Comparison of ENCODE assay signal across 13 cellular contexts in the genomic region with DNA sequence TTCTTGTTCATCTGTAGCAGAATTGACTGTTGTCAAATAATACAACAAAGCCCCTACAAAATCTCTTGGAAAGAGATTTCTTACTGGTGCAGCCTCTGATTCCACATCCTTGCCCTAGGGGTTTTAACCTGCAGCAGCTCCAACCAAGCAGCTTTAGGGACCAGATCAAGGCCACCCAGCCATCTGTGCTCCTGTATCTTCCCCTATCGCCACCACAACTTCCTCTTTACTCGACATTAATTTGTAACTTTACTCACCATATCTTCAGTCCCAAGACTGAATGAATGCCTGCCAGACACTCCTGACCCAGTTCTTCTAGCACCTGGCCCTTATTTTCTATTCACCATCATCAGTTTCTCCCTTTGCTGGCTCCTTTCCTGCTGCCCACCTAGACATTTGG. TPM values are rescaled to one million over a fixed set of nuclear protein-coding genes. Genes with fewer than 3 reads are reported as not detected.
DNase-seq lines count a peak whose midpoint lies in the region; ATAC-seq and TF ChIP-seq lines count a peak whose summit lies in the region.
"Had no signal": no experiment of that assay in that cellular context is flagged by ENCODE, and none has a peak within 500 bp of the region (broad histone marks: within the 10 kb centered on the region; RNA-seq: fewer than 3 reads in every experiment).

No MANE protein-coding gene starts in this region.

- ATAC-seq in GM19025 (IDR thresholded peaks at IDR 0.05; ENCODE audit: low read depth, unreplicated experiment): peak; percentile 89
- ATAC-seq in HG02678 (IDR thresholded peaks at IDR 0.05; ENCODE audit: unreplicated experiment): peak; percentile 87
- peak; percentile 95 for ATAC-seq in HG03571 (IDR thresholded peaks at IDR 0.05; ENCODE audit: unreplicated experiment)
- no peak for ATAC-seq in psoas muscle
- no peak for ATAC-seq in activated T-cell treated with anti-CD3 and anti-CD28 coated beads, Interleukin-2, amount 50 U/mL, for 4 hours
- ATAC-seq: activated CD8-positive, alpha-beta T cell treated with anti-CD3 and anti-CD28 coated beads for 36 hours; heart left ventricle; HepG2; Panc1 had no signal

- no peaks in the 10 kb centered on the region for H3K4me1 Mint-ChIP-seq in activated T-cell treated with anti-CD3 and anti-CD28 coated beads, Interleukin-2, amount 50 U/mL, for 4 hours (ENCODE audit: low read depth)

- H3K27me3 Mint-ChIP-seq in activated T-cell treated with anti-CD3 and anti-CD28 coated beads, Interleukin-2, amount 50 U/mL, for 4 hours (ENCODE audit: low read depth): no peaks in the 10 kb centered on the region

- no peak overlapping the region for H3K4me3 Mint-ChIP-seq in activated T-cell treated with anti-CD3 and anti-CD28 coated beads, Interleukin-2, amount 50 U/mL, for 4 hours
- H3K4me3 Mint-ChIP-seq: activated CD8-positive, alpha-beta T cell treated with anti-CD3 and anti-CD28 coated beads for 36 hours had no signal

- DNase-seq in psoas muscle: no peak
- DNase-seq in NCI-H526 (lab: John Stamatoyannopoulos, UW): no peak
- DNase-seq in activated T-cell treated with anti-CD3 and anti-CD28 coated beads, Interleukin-2, amount 50 U/mL, for 4 hours: no peak
- DNase-seq in NCI-H2107 (lab: John Stamatoyannopoulos, UW): no peak
- DNase-seq: activated CD8-positive, alpha-beta T cell treated with anti-CD3 and anti-CD28 coated beads for 36 hours; heart left ventricle; stimulated activated CD4-positive, alpha-beta T cell treated with anti-CD3 and anti-CD28 coated beads, Interleukin-2, amount 100 ng/mL, for 24 hours had no signal

- H3K36me3 Mint-ChIP-seq in activated T-cell treated with anti-CD3 and anti-CD28 coated beads, Interleukin-2, amount 50 U/mL, for 4 hours (ENCODE audit: insufficient read depth): no peaks in the 10 kb centered on the region

- H3K36me3 ChIP-seq in psoas muscle (ENCODE audit: insufficient read depth in 1 of 2, low read depth in 1 of 2): no peaks in the 10 kb centered on the region
- H3K36me3 ChIP-seq: cardiac muscle cell, heart left ventricle had no signal

- intact Hi-C loops in psoas muscle (cut with DNase I): no loop called here

- H3K4me1 ChIP-seq in psoas muscle: peaks cover 36% of the 10 kb centered on the region

- H3K27me3 ChIP-seq in psoas muscle (ENCODE audit: insufficient read depth in 3 of 3, low read length in 2 of 3): no peaks in the 10 kb centered on the region
- H3K27me3 ChIP-seq: cardiac muscle cell, heart left ventricle had no signal

- 49 to 72% (median 61%) methylated on average over 2 of the region's 2 CpGs for WGBS in psoas muscle, 3 donors

- no peak for TF ChIP-seq CTCF in psoas muscle (IDR thresholded peaks at IDR 0.05)

- H3K9me3 Mint-ChIP-seq in activated T-cell treated with anti-CD3 and anti-CD28 coated beads, Interleukin-2, amount 50 U/mL, for 4 hours: no peaks in the 10 kb centered on the region
- H3K9me3 Mint-ChIP-seq: activated CD8-positive, alpha-beta T cell treated with anti-CD3 and anti-CD28 coated beads for 36 hours had no signal

- no peak overlapping the region for H3K4me3 ChIP-seq in psoas muscle
- H3K4me3 ChIP-seq: cardiac muscle cell, heart left ventricle had no signal

- no peaks in the 10 kb centered on the region for H3K9me3 ChIP-seq in psoas muscle
- H3K9me3 ChIP-seq: heart left ventricle had no signal

- peak overlapping the region; percentile 78 for H3K27ac ChIP-seq in psoas muscle
- H3K27ac ChIP-seq: cardiac muscle cell had no signal

RNA-seq across cellular contexts. Expression of gene SCHIP1, which starts 7.6 kb away (rescaled TPM):
- 100 to 1,000 TPM in 2 of 4 donors, 10 to 100 TPM in 2; 49.1 to 206 (median 90.3) TPM for total RNA-seq in psoas muscle
- polyA plus RNA-seq in psoas muscle: 100 to 1,000 TPM in 1 of 3 donors, 10 to 100 TPM in 2; 27.1 to 129 (median 68.6) TPM
- not detected for total RNA-seq in activated T-cell treated with anti-CD3 and anti-CD28 coated beads, Interleukin-2, amount 50 U/mL, for 4 hours
- total RNA-seq: activated CD8-positive, alpha-beta T cell treated with anti-CD3 and anti-CD28 coated beads for 36 hours had no signal
- polyA plus RNA-seq: HepG2 had no signal

Comparison
In these comparisons a context has a peak if more than half of its experiments do, and no peak if none do; other contexts are left out.
1. ATAC-seq: peak in GM19025 (single experiment), HG02678 (single experiment) and HG03571 (single experiment); none in psoas muscle (0 of 4) and activated T-cell treated with anti-CD3 and anti-CD28 coated beads, Interleukin-2, amount 50 U/mL, for 4 hours (0 of 2).
2. RNA of gene SCHIP1, which starts 7.6 kb away (total RNA-seq): 49.1 to 206 TPM in psoas muscle; not detected in activated T-cell treated with anti-CD3 and anti-CD28 coated beads, Interleukin-2, amount 50 U/mL, for 4 hours; every median in the first group is over 10 times any median in the second.